9 cellular contexts compared by ENCODE assay signal in genomic region chr3:53131136-53131495, GRCh38. TPM values are rescaled to one million over a fixed set of nuclear protein-coding genes. Genes with fewer than 3 reads are reported as not detected.
DNase-seq lines count a peak whose midpoint lies in the region; ATAC-seq and TF ChIP-seq lines count a peak whose summit lies in the region.
"Had no signal": no experiment of that assay in that cellular context is flagged by ENCODE, and none has a peak within 500 bp of the region (broad histone marks: within the 10 kb centered on the region; RNA-seq: fewer than 3 reads in every experiment).

No MANE protein-coding gene starts in this region.

- WGBS in liver = 81% methylated on average over 4 of the region's 4 CpGs

- H3K36me3 ChIP-seq in liver (ENCODE audit: control insufficient read depth in 4 of 4, insufficient read depth in 3 of 4, low read depth in 1 of 4, low read length in 3 of 4) (no peaks in the 10 kb centered on the region), thoracic aorta (no peaks in the 10 kb centered on the region)

- H3K9ac ChIP-seq in liver (ENCODE audit: low read depth in 1 of 2, low read length in 2 of 2) = peak overlapping the region; percentile 40 to 81

- H3K27ac ChIP-seq in liver (ENCODE audit: low read depth in 1 of 2, low read length in 2 of 2) = peak overlapping the region in 1 of 2 donors; percentile 5
- peak overlapping the region; percentile 87 to 89 for H3K27ac ChIP-seq in thoracic aorta

- TF ChIP-seq CTCF in liver (IDR thresholded peaks at IDR 0.05; ENCODE audit: low read depth, low read length, missing input control) (no peak), thoracic aorta (IDR thresholded peaks at IDR 0.05) (no peak)

- H3K27me3 ChIP-seq in liver (ENCODE audit: control insufficient read depth in 4 of 4, insufficient read depth in 4 of 4, low read length in 3 of 4) (no peaks in the 10 kb centered on the region), thoracic aorta (replicated peaks; ENCODE audit: insufficient read depth) (no peaks in the 10 kb centered on the region)

- CTCF ChIA-PET in activated CD8-positive, alpha-beta memory T cell treated with anti-CD3 and anti-CD28 coated beads, Interleukin-2, amount 10 ng/mL, durations not matched to agents 7 days and 5 days (lab: Charles Lee) = interaction anchor here (0.9 to 11.6 kb wide), 5 partner anchors 10 to 64 kb away, joined by 4 to 165 read pairs (median 22); partner anchors contain the start of gene PRKCD

- peak overlapping the region; percentile 92 for H3K27ac Mint-ChIP-seq in activated CD8-positive, alpha-beta memory T cell treated with anti-CD3 and anti-CD28 coated beads, Interleukin-2, amount 10 ng/mL, durations not matched to agents 7 days and 5 days
- peak overlapping the region; percentile 99 for H3K27ac Mint-ChIP-seq in activated naive CD8-positive, alpha-beta T cell treated with anti-CD3 and anti-CD28 coated beads, Interleukin-2, amount 50 U/mL, for 24 hours

- DNase-seq in activated CD8-positive, alpha-beta memory T cell treated with anti-CD3 and anti-CD28 coated beads, Interleukin-2, amount 10 ng/mL, durations not matched to agents 7 days and 5 days = no peak
- no peak for DNase-seq in activated CD8-positive, alpha-beta memory T cell treated with anti-CD3 and anti-CD28 coated beads for 24 hours
- no peak for DNase-seq in activated naive CD8-positive, alpha-beta T cell treated with anti-CD3 and anti-CD28 coated beads, Interleukin-2, amount 50 U/mL, for 24 hours
- no peak for DNase-seq in thoracic aorta (ENCODE audit: low spot score)
- no peak for DNase-seq in SIG-M5 (lab: John Stamatoyannopoulos, UW)

- no peak for TF ChIP-seq RAD21 in liver (IDR thresholded peaks at IDR 0.05)

- no peaks in the 10 kb centered on the region for H3K27me3 Mint-ChIP-seq in activated CD8-positive, alpha-beta memory T cell treated with anti-CD3 and anti-CD28 coated beads, Interleukin-2, amount 10 ng/mL, durations not matched to agents 7 days and 5 days
- H3K27me3 Mint-ChIP-seq in activated naive CD8-positive, alpha-beta T cell treated with anti-CD3 and anti-CD28 coated beads, Interleukin-2, amount 50 U/mL, for 24 hours = no peaks in the 10 kb centered on the region

- peaks cover 6 to 32% (median 27%) of the 10 kb centered on the region in 4 donors for H3K4me1 ChIP-seq in liver (ENCODE audit: control insufficient read depth in 4 of 4, insufficient read depth in 4 of 4, low read length in 3 of 4)
- peaks cover 3 to 24% of the 10 kb centered on the region in 2 donors for H3K4me1 ChIP-seq in thoracic aorta (ENCODE audit: control insufficient read depth in 1 of 2, low read depth in 2 of 2)

- peak overlapping the region; percentile 98 for H3K4me3 Mint-ChIP-seq in activated CD8-positive, alpha-beta memory T cell treated with anti-CD3 and anti-CD28 coated beads, Interleukin-2, amount 10 ng/mL, durations not matched to agents 7 days and 5 days
- peak overlapping the region; percentile 95 for H3K4me3 Mint-ChIP-seq in activated naive CD8-positive, alpha-beta T cell treated with anti-CD3 and anti-CD28 coated beads, Interleukin-2, amount 50 U/mL, for 24 hours

- H3K9me3 ChIP-seq in liver (ENCODE audit: control insufficient read depth in 4 of 4, low read length in 3 of 4) (no peaks in the 10 kb centered on the region), thoracic aorta (no peaks in the 10 kb centered on the region)
- H3K9me3 ChIP-seq: mucosa of descending colon had no signal

- H3K36me3 Mint-ChIP-seq in activated CD8-positive, alpha-beta memory T cell treated with anti-CD3 and anti-CD28 coated beads, Interleukin-2, amount 10 ng/mL, durations not matched to agents 7 days and 5 days = no peaks in the 10 kb centered on the region
- H3K36me3 Mint-ChIP-seq in activated naive CD8-positive, alpha-beta T cell treated with anti-CD3 and anti-CD28 coated beads, Interleukin-2, amount 50 U/mL, for 24 hours (ENCODE audit: low read depth) = peaks cover 5% of the 10 kb centered on the region

- no peak for ATAC-seq in activated CD8-positive, alpha-beta memory T cell treated with anti-CD3 and anti-CD28 coated beads, Interleukin-2, amount 10 ng/mL, durations not matched to agents 7 days and 5 days
- ATAC-seq in activated naive CD8-positive, alpha-beta T cell treated with anti-CD3 and anti-CD28 coated beads, Interleukin-2, amount 50 U/mL, for 24 hours = no peak
- no peak for ATAC-seq in thoracic aorta (ENCODE audit: insufficient number of reproducible peaks, low FRiP score, low read depth)
- ATAC-seq in HG03139 (IDR thresholded peaks at IDR 0.05; ENCODE audit: unreplicated experiment) = no peak
- ATAC-seq in HG03342 (IDR thresholded peaks at IDR 0.05; ENCODE audit: unreplicated experiment) = no peak

- peak overlapping the region in 1 of 3 donors; percentile 78 for H3K4me3 ChIP-seq in liver (ENCODE audit: low read depth in 1 of 3, low read length in 3 of 3)
- H3K4me3 ChIP-seq in thoracic aorta = peak overlapping the region; percentile 91

- H3K4me1 Mint-ChIP-seq in activated CD8-positive, alpha-beta memory T cell treated with anti-CD3 and anti-CD28 coated beads, Interleukin-2, amount 10 ng/mL, durations not matched to agents 7 days and 5 days = peaks cover 28% of the 10 kb centered on the region
- peaks cover 25% of the 10 kb centered on the region for H3K4me1 Mint-ChIP-seq in activated naive CD8-positive, alpha-beta T cell treated with anti-CD3 and anti-CD28 coated beads, Interleukin-2, amount 50 U/mL, for 24 hours

- H3K9me3 Mint-ChIP-seq in activated CD8-positive, alpha-beta memory T cell treated with anti-CD3 and anti-CD28 coated beads, Interleukin-2, amount 10 ng/mL, durations not matched to agents 7 days and 5 days (ENCODE audit: low read depth) = no peaks in the 10 kb centered on the region
- H3K9me3 Mint-ChIP-seq in activated naive CD8-positive, alpha-beta T cell treated with anti-CD3 and anti-CD28 coated beads, Interleukin-2, amount 50 U/mL, for 24 hours = no peaks in the 10 kb centered on the region

TF ChIP-seq in liver, 16 proteins besides CTCF, POLR2A, EP300 and RAD21 (continues in another document):
- TF ChIP-seq RXRA (IDR thresholded peaks at IDR 0.05) (no peak), YY1 (IDR thresholded peaks at IDR 0.05) (no peak), GABPA (IDR thresholded peaks at IDR 0.05 in 1 of 2, conservative IDR thresholded peaks at IDR 0.05 in 1 of 2) (no peak), MAX (IDR thresholded peaks at IDR 0.05) (no peak), JUND (IDR thresholded peaks at IDR 0.05) (no peak), HNF4G (IDR thresholded peaks at IDR 0.05) (no peak), EGR1 (IDR thresholded peaks at IDR 0.05; ENCODE audit: low read depth in 2 of 2) (no peak), NR2F2 (IDR thresholded peaks at IDR 0.05) (no peak), ZBTB33 (IDR thresholded peaks at IDR 0.05) (no peak), REST (IDR thresholded peaks at IDR 0.05) (no peak), FOXA1 (IDR thresholded peaks at IDR 0.05) (no peak), HNF4A (conservative IDR thresholded peaks at IDR 0.05) (no peak)

RNA-seq across cellular contexts. Expression of gene RFT1, which starts 0.9 kb away (rescaled TPM):
- 10 to 100 TPM; 32.4 to 38.3 TPM for total RNA-seq in activated CD8-positive, alpha-beta memory T cell treated with anti-CD3 and anti-CD28 coated beads, Interleukin-2, amount 10 ng/mL, durations not matched to agents 7 days and 5 days
- total RNA-seq in liver = 10 to 100 TPM; 11.5 to 12.2 TPM
- 10 to 100 TPM in 1 of 2 donors, 1 to 10 TPM in 1; 8.0 to 12.6 TPM for polyA plus RNA-seq in liver
- 10 to 100 TPM in 1 of 2 donors, 1 to 10 TPM in 1; 7.0 to 17.6 TPM for total RNA-seq in thoracic aorta

RNA-seq across cellular contexts. Expression of gene PRKCD, which starts 29.9 kb away (rescaled TPM):
- 10 to 100 TPM; 17.2 to 18.7 TPM for total RNA-seq in activated CD8-positive, alpha-beta memory T cell treated with anti-CD3 and anti-CD28 coated beads, Interleukin-2, amount 10 ng/mL, durations not matched to agents 7 days and 5 days
- total RNA-seq in liver (1 to 10 TPM; 3.8 to 7.3 TPM), thoracic aorta (10 to 100 TPM; 17.5 to 20.2 TPM)
- polyA plus RNA-seq in liver = 1 to 10 TPM; 3.1 TPM
